ENCODE assay signal across 14 cellular contexts in genomic region chr19:50433201-50434180, GRCh38. TPM values are rescaled to one million over a fixed set of nuclear protein-coding genes. Genes with fewer than 3 reads are reported as not detected.
DNase-seq lines count a peak whose midpoint lies in the region; ATAC-seq lines count a peak whose summit lies in the region.
"Had no signal": no experiment of that assay in that cellular context is flagged by ENCODE, and none has a peak within 500 bp of the region (broad histone marks: within the 10 kb centered on the region; RNA-seq: fewer than 3 reads in every experiment).

No MANE protein-coding gene starts in this region.

- CTCF ChIA-PET in activated CD4-positive, alpha-beta memory T cell treated with anti-CD3 and anti-CD28 coated beads for 36 hours (lab: Charles Lee): no interaction called here

- peak overlapping the region; percentile 84 for H3K27ac Mint-ChIP-seq in activated T-cell treated with anti-CD3 and anti-CD28 coated beads, Interleukin-2, amount 50 U/mL, for 72 hours
- H3K27ac Mint-ChIP-seq in activated CD4-positive, alpha-beta memory T cell treated with anti-CD3 and anti-CD28 coated beads for 36 hours: no peak overlapping the region
- H3K27ac Mint-ChIP-seq in stimulated activated memory B cell treated with anti-CD40 and anti-IgM and Interleukin-4, amounts not matched to agents 10 μg/mL and 1 μg/mL and 100 μg/mL, for 72 hours: peak overlapping the region; percentile 94

- DNase-seq in activated T-cell treated with anti-CD3 and anti-CD28 coated beads, Interleukin-2, amount 50 U/mL, for 72 hours: no peak
- DNase-seq in activated T-cell treated with anti-CD3 and anti-CD28 coated beads, Interleukin-2, amount 50 U/mL, for 48 hours: no peak
- DNase-seq in activated CD4-positive, alpha-beta memory T cell treated with anti-CD3 and anti-CD28 coated beads for 36 hours: no peak
- DNase-seq in GF-D8 (lab: John Stamatoyannopoulos, UW): no peak
- DNase-seq: DND-41; NCI-H526 treated with DMSO at 0.1 percent for 48 hours; stimulated activated CD8-positive, alpha-beta memory T cell treated with anti-CD3 and anti-CD28 coated beads, Interleukin-4, amount 100 ng/mL, for 48 hours had no signal

- peaks cover 56% of the 10 kb centered on the region for H3K27me3 Mint-ChIP-seq in activated T-cell treated with anti-CD3 and anti-CD28 coated beads, Interleukin-2, amount 50 U/mL, for 72 hours (ENCODE audit: low read depth)
- peaks cover 23% of the 10 kb centered on the region for H3K27me3 Mint-ChIP-seq in activated CD4-positive, alpha-beta memory T cell treated with anti-CD3 and anti-CD28 coated beads for 36 hours
- no peaks in the 10 kb centered on the region for H3K27me3 Mint-ChIP-seq in stimulated activated memory B cell treated with anti-CD40 and anti-IgM and Interleukin-4, amounts not matched to agents 10 μg/mL and 1 μg/mL and 100 μg/mL, for 72 hours

- no peaks in the 10 kb centered on the region for H3K36me3 ChIP-seq in iPS-18a (ENCODE audit: control insufficient read depth, low read depth, low read length)

- intact Hi-C loops in activated CD4-positive, alpha-beta memory T cell treated with anti-CD3 and anti-CD28 coated beads for 36 hours (cut with micrococcal nuclease): no loop called here

- POLR2A ChIA-PET in activated CD4-positive, alpha-beta memory T cell treated with anti-CD3 and anti-CD28 coated beads for 36 hours (lab: Charles Lee): no interaction called here

- peaks cover 20% of the 10 kb centered on the region for H3K4me1 Mint-ChIP-seq in activated T-cell treated with anti-CD3 and anti-CD28 coated beads, Interleukin-2, amount 50 U/mL, for 72 hours (ENCODE audit: low read depth)
- peaks cover 14% of the 10 kb centered on the region for H3K4me1 Mint-ChIP-seq in activated CD4-positive, alpha-beta memory T cell treated with anti-CD3 and anti-CD28 coated beads for 36 hours (ENCODE audit: low read depth)
- H3K4me1 Mint-ChIP-seq in stimulated activated memory B cell treated with anti-CD40 and anti-IgM and Interleukin-4, amounts not matched to agents 10 μg/mL and 1 μg/mL and 100 μg/mL, for 72 hours: peaks cover 67% of the 10 kb centered on the region

- H3K27ac ChIP-seq in iPS-18a (ENCODE audit: low read length): no peak overlapping the region

- H3K9me3 Mint-ChIP-seq in activated T-cell treated with anti-CD3 and anti-CD28 coated beads, Interleukin-2, amount 50 U/mL, for 72 hours: no peaks in the 10 kb centered on the region
- no peaks in the 10 kb centered on the region for H3K9me3 Mint-ChIP-seq in activated CD4-positive, alpha-beta memory T cell treated with anti-CD3 and anti-CD28 coated beads for 36 hours
- peaks cover 4% of the 10 kb centered on the region for H3K9me3 Mint-ChIP-seq in stimulated activated memory B cell treated with anti-CD40 and anti-IgM and Interleukin-4, amounts not matched to agents 10 μg/mL and 1 μg/mL and 100 μg/mL, for 72 hours

- no peaks in the 10 kb centered on the region for H3K9me3 ChIP-seq in iPS-18a (ENCODE audit: control insufficient read depth, low read depth, low read length)

- H3K9ac ChIP-seq in iPS-18a (ENCODE audit: low read length): no peak overlapping the region

- H3K4me3 ChIP-seq in iPS-18a (ENCODE audit: low read length): peak overlapping the region; percentile 60

- no peaks in the 10 kb centered on the region for H3K4me1 ChIP-seq in iPS-18a (ENCODE audit: control insufficient read depth, low read depth, low read length)

- no peaks in the 10 kb centered on the region for H3K36me3 Mint-ChIP-seq in activated T-cell treated with anti-CD3 and anti-CD28 coated beads, Interleukin-2, amount 50 U/mL, for 72 hours (ENCODE audit: insufficient read depth in 2 of 2)
- H3K36me3 Mint-ChIP-seq in activated CD4-positive, alpha-beta memory T cell treated with anti-CD3 and anti-CD28 coated beads for 36 hours: no peaks in the 10 kb centered on the region
- peaks cover 11% of the 10 kb centered on the region for H3K36me3 Mint-ChIP-seq in stimulated activated memory B cell treated with anti-CD40 and anti-IgM and Interleukin-4, amounts not matched to agents 10 μg/mL and 1 μg/mL and 100 μg/mL, for 72 hours

- H3K27me3 ChIP-seq in iPS-18a (ENCODE audit: control insufficient read depth, insufficient read depth, low read length): peaks cover 11% of the 10 kb centered on the region

- no peak for ATAC-seq in activated T-cell treated with anti-CD3 and anti-CD28 coated beads, Interleukin-2, amount 50 U/mL, for 72 hours (replicated peaks in 1 of 2)
- ATAC-seq in stimulated activated memory B cell treated with anti-CD40 and anti-IgM and Interleukin-4, amounts not matched to agents 10 μg/mL and 1 μg/mL and 100 μg/mL, for 72 hours: no peak
- ATAC-seq in GM18511 (IDR thresholded peaks at IDR 0.05; ENCODE audit: unreplicated experiment) (no peak), GM19455 (IDR thresholded peaks at IDR 0.05; ENCODE audit: unreplicated experiment) (no peak)

- H3K4me3 Mint-ChIP-seq in activated T-cell treated with anti-CD3 and anti-CD28 coated beads, Interleukin-2, amount 50 U/mL, for 72 hours: peak overlapping the region; percentile 72 to 76
- H3K4me3 Mint-ChIP-seq in activated CD4-positive, alpha-beta memory T cell treated with anti-CD3 and anti-CD28 coated beads for 36 hours: peak overlapping the region; percentile 23
- H3K4me3 Mint-ChIP-seq in stimulated activated memory B cell treated with anti-CD40 and anti-IgM and Interleukin-4, amounts not matched to agents 10 μg/mL and 1 μg/mL and 100 μg/mL, for 72 hours: peak overlapping the region; percentile 89

RNA-seq across cellular contexts. Expression of gene MYBPC2, which starts 0.8 kb away (rescaled TPM):
- total RNA-seq in activated T-cell treated with anti-CD3 and anti-CD28 coated beads, Interleukin-2, amount 50 U/mL, for 72 hours: 1 to 10 TPM in 1 of 2 donors, under 1 TPM in 1; 0.86 to 1.3 TPM
- under 1 TPM; 0.38 to 0.94 TPM for total RNA-seq in activated CD4-positive, alpha-beta memory T cell treated with anti-CD3 and anti-CD28 coated beads for 36 hours
- total RNA-seq: bronchial epithelial cell had no signal

RNA-seq across cellular contexts. Expression of gene SPIB, which starts 14.8 kb away (rescaled TPM):
- 1 to 10 TPM; 1.6 to 2.1 TPM for total RNA-seq in activated T-cell treated with anti-CD3 and anti-CD28 coated beads, Interleukin-2, amount 50 U/mL, for 72 hours
- total RNA-seq in activated CD4-positive, alpha-beta memory T cell treated with anti-CD3 and anti-CD28 coated beads for 36 hours: under 1 TPM; 0.45 to 0.80 TPM
- total RNA-seq: bronchial epithelial cell, lower leg skin had no signal

RNA-seq across cellular contexts. Expression of gene EMC10, which starts 42.8 kb away (rescaled TPM):
- total RNA-seq in activated T-cell treated with anti-CD3 and anti-CD28 coated beads, Interleukin-2, amount 50 U/mL, for 72 hours: 10 to 100 TPM; 26.6 to 33.9 TPM
- total RNA-seq in activated CD4-positive, alpha-beta memory T cell treated with anti-CD3 and anti-CD28 coated beads for 36 hours: 10 to 100 TPM; 37.5 to 37.6 TPM

RNA-seq across cellular contexts. Expression of gene GARIN5A, which starts 43.2 kb away (rescaled TPM):
- under 1 TPM in 1 of 2 donors, not detected in 1; 0.76 TPM for total RNA-seq in activated T-cell treated with anti-CD3 and anti-CD28 coated beads, Interleukin-2, amount 50 U/mL, for 72 hours
- under 1 TPM; 0.77 to 0.88 TPM for total RNA-seq in activated CD4-positive, alpha-beta memory T cell treated with anti-CD3 and anti-CD28 coated beads for 36 hours
- total RNA-seq: urinary bladder had no signal

RNA-seq across cellular contexts. Expression of gene POLD1, which starts 49.3 kb away (rescaled TPM):
- 100 to 1,000 TPM; 133 to 162 TPM for total RNA-seq in activated T-cell treated with anti-CD3 and anti-CD28 coated beads, Interleukin-2, amount 50 U/mL, for 72 hours
- 100 to 1,000 TPM; 190 to 191 TPM for total RNA-seq in activated CD4-positive, alpha-beta memory T cell treated with anti-CD3 and anti-CD28 coated beads for 36 hours

Comparison
In these comparisons a context has a peak if more than half of its experiments do, and no peak if none do; other contexts are left out.
1. H3K4me3 Mint-ChIP-seq: peak in every context shown above with its lines; median percentile 89 in stimulated activated memory B cell treated with anti-CD40 and anti-IgM and Interleukin-4, amounts not matched to agents 10 μg/mL and 1 μg/mL and 100 μg/mL, for 72 hours; 74 in activated T-cell treated with anti-CD3 and anti-CD28 coated beads, Interleukin-2, amount 50 U/mL, for 72 hours; 23 in activated CD4-positive, alpha-beta memory T cell treated with anti-CD3 and anti-CD28 coated beads for 36 hours.